In genomic region chr16:3587547-3588110, GRCh38 we compare ENCODE assay signal across 2 cellular contexts.
TF ChIP-seq lines count a peak whose summit lies in the region.

No MANE protein-coding gene starts in this region.

TF ChIP-seq in IMR-90, 13 proteins besides CTCF, POLR2A, EP300 and RAD21 (continued from another document):
- TF ChIP-seq ELK1 (IDR thresholded peaks at IDR 0.05; ENCODE audit: borderline replicate concordance, low read depth, low read length) (no peak), RFX5 (IDR thresholded peaks at IDR 0.05; ENCODE audit: low read depth, low read length) (no peak), RCOR1 (IDR thresholded peaks at IDR 0.05; ENCODE audit: insufficient replicate concordance, low read length) (no peak)

TF ChIP-seq in SK-N-SH treated with all-trans-retinoic acid at 6 μM for 48 hours, 23 proteins besides CTCF, POLR2A, EP300 and RAD21 (continued from another document):
- TF ChIP-seq TSHZ2 (CRISPR knock-in tag; IDR thresholded peaks at IDR 0.05), result no peak
- no peak for TF ChIP-seq PPARA (CRISPR knock-in tag; IDR thresholded peaks at IDR 0.05; ENCODE audit: borderline replicate concordance)
- no peak for TF ChIP-seq ZNF565 (CRISPR knock-in tag; conservative IDR thresholded peaks at IDR 0.05; ENCODE audit: low read depth)
- TF ChIP-seq CREB5 (CRISPR knock-in tag; IDR thresholded peaks at IDR 0.05; ENCODE audit: low read depth), result no peak
- no peak for TF ChIP-seq POU6F1 (CRISPR knock-in tag; IDR thresholded peaks at IDR 0.05; ENCODE audit: borderline replicate concordance, low read depth)
- TF ChIP-seq BACH2 (CRISPR knock-in tag; IDR thresholded peaks at IDR 0.05; ENCODE audit: borderline replicate concordance), result no peak
- TF ChIP-seq SNAI2 (CRISPR knock-in tag; IDR thresholded peaks at IDR 0.05), result no peak
- no peak for TF ChIP-seq ESRRG (CRISPR knock-in tag; IDR thresholded peaks at IDR 0.05)
- TF ChIP-seq PATZ1 (CRISPR knock-in tag; IDR thresholded peaks at IDR 0.05; ENCODE audit: borderline replicate concordance), result no peak
